10 cellular contexts compared by ENCODE assay signal in genomic region chr19:54035215-54036178, GRCh38. TPM values are rescaled to one million over a fixed set of nuclear protein-coding genes. Genes with fewer than 3 reads are reported as not detected.
DNase-seq lines count a peak whose midpoint lies in the region; TF ChIP-seq lines count a peak whose summit lies in the region.
"Had no signal": no experiment of that assay in that cellular context is flagged by ENCODE, and none has a peak within 500 bp of the region (broad histone marks: within the 10 kb centered on the region; RNA-seq: fewer than 3 reads in every experiment).

No MANE protein-coding gene starts in this region.

- peak overlapping the region; percentile 47 to 62 for H3K4me3 Mint-ChIP-seq in H9

- peak overlapping the region; percentile 94 for H2AFZ ChIP-seq in H9 (ENCODE audit: low read length)

- no peak overlapping the region; the same call in 1 of the 2 replicates for H3K4ac ChIP-seq in H9 (ENCODE audit: low read depth, low read length)

- no peaks in the 10 kb centered on the region for H3K27me3 ChIP-seq in H9 (ENCODE audit: insufficient read depth, low read length)

- no peak overlapping the region for H2BK20ac ChIP-seq in H9 (ENCODE audit: low read depth, low read length, poor library complexity, severe bottlenecking)

- no CpG with 5 or more reads among the region's 4 CpGs for WGBS in H9 (ENCODE audit: extremely low coverage, insufficient read length, low lambda C conversion rate)

- no peaks in the 10 kb centered on the region for H3K9me3 ChIP-seq in H9 (ENCODE audit: control insufficient read depth, low read depth, low read length)

- H3K27ac ChIP-seq in H9 (ENCODE audit: insufficient read length, low read depth, low read length) = peak overlapping the region; percentile 98

- peak overlapping the region; percentile 98 to 100 (median 99) for H3K27ac Mint-ChIP-seq in H9

- H3K14ac ChIP-seq in H9 (ENCODE audit: insufficient read depth, low read length) = no peak overlapping the region

- no peaks in the 10 kb centered on the region for H4K20me1 ChIP-seq in H9 (ENCODE audit: control insufficient read depth, insufficient read depth, insufficient read length)

- no peaks in the 10 kb centered on the region for H3K23me2 ChIP-seq in H9 (ENCODE audit: insufficient read length, low read depth, low read length, poor library complexity, severe bottlenecking)

- H3K4me1 ChIP-seq in H9 (ENCODE audit: insufficient read depth, low read length) = peaks cover 3% of the 10 kb centered on the region

- H3K18ac ChIP-seq in H9 (ENCODE audit: insufficient read length, low read depth, low read length) = peak overlapping the region; percentile 7

- H3T11ph ChIP-seq in H9 (ENCODE audit: low read length) = peak overlapping the region; percentile 72

- H2BK120ac ChIP-seq in H9 (ENCODE audit: low read depth, low read length, poor library complexity, severe bottlenecking) = peak overlapping the region; percentile 61

- H2BK5ac ChIP-seq in H9 (ENCODE audit: insufficient read length, low read length) = peak overlapping the region; percentile 74

- peak overlapping the region; percentile 11 for H2BK12ac ChIP-seq in H9 (ENCODE audit: insufficient read length, low read depth, low read length)

- H3K36me3 Mint-ChIP-seq in H9 (ENCODE audit: insufficient read depth in 1 of 3, low read depth in 3 of 3) = no peaks in the 10 kb centered on the region; a peak in 1 of 7 replicates

- H3K79me2 ChIP-seq in H9 (ENCODE audit: insufficient read depth, low read length) = no peaks in the 10 kb centered on the region

- H2AK5ac ChIP-seq in H9 (ENCODE audit: insufficient read length, low read length) = no peak overlapping the region

- H2BK15ac ChIP-seq in H9 (ENCODE audit: low read depth, low read length) = no peak overlapping the region

- peaks cover 41 to 42% of the 10 kb centered on the region in 2 experiments for H3K4me1 Mint-ChIP-seq in H9

- no peak overlapping the region for H3K9ac ChIP-seq in H9 (ENCODE audit: extremely low read depth, insufficient read length, low read length)

- peaks cover 0 to 5% of the 10 kb centered on the region in 2 experiments; a peak in 1 of 5 replicates for H3K9me3 Mint-ChIP-seq in H9

- H3K79me1 ChIP-seq in H9 (ENCODE audit: insufficient read depth, low read depth, low read length, poor library complexity, severe bottlenecking) = no peaks in the 10 kb centered on the region

- H4K5ac ChIP-seq in H9 (ENCODE audit: insufficient read length, low read depth, low read length) = peak overlapping the region; percentile 89

- no peak for TF ChIP-seq CTCF in H9 (conservative IDR thresholded peaks at IDR 0.05)

- H3K56ac ChIP-seq in H9 (ENCODE audit: insufficient read length, low read depth, low read length) = peak overlapping the region; percentile 91

- H4K91ac ChIP-seq in H9 (ENCODE audit: insufficient read length, low read depth, low read length) = no peak overlapping the region

- no peak overlapping the region for H3K23ac ChIP-seq in H9 (ENCODE audit: insufficient read length, low read depth, low read length)

- DNase-seq in H9 = peak; percentile 77
- peak; percentile 50 for DNase-seq in amniotic stem cell (lab: John Stamatoyannopoulos, UW)
- peak; percentile 89 for DNase-seq in hepatic stellate cell (ENCODE audit: low spot score)
- DNase-seq in stromal cell of bone marrow (ENCODE audit: low read depth) = peak; percentile 90
- DNase-seq in NCI-H69 (lab: John Stamatoyannopoulos, UW) = no peak
- no peak for DNase-seq in NCI-H2081 (lab: John Stamatoyannopoulos, UW)
- no peak for DNase-seq in activated gamma-delta T cell (lab: John Stamatoyannopoulos, UW)
- DNase-seq: NCI-H1048 had no signal

- no peak overlapping the region for H4K8ac ChIP-seq in H9 (replicated peaks; ENCODE audit: insufficient read length, low read depth, low read length)

- peak overlapping the region; percentile 47 for H3K4me2 ChIP-seq in H9 (ENCODE audit: insufficient read depth, insufficient read length, low read length)

- H3K27me3 Mint-ChIP-seq in H9 (ENCODE audit: low read depth) = no peaks in the 10 kb centered on the region; the same call in 1 of the 2 replicates

RNA-seq across cellular contexts. Expression of gene VSTM1, which starts 28.2 kb away (rescaled TPM):
- total RNA-seq in H9 (2021) = 0.48 TPM in 1 of 2 replicates, not detected in the other
- total RNA-seq: left lobe of liver, subcutaneous adipose tissue had no signal

RNA-seq across cellular contexts. Expression of gene CACNG6, which starts 44.1 kb away (rescaled TPM):
- 1.6 and 2.0 TPM in 2 replicates for total RNA-seq in H9 (2021)
- total RNA-seq: left lobe of liver, subcutaneous adipose tissue had no signal

RNA-seq across cellular contexts. Expression of gene TARM1, which starts 45.7 kb away (rescaled TPM):
- not detected in 2 replicates for total RNA-seq in H9 (2021)
- total RNA-seq: left lobe of liver, subcutaneous adipose tissue had no signal

Comparison
In these comparisons a context has a peak if more than half of its experiments do, and no peak if none do; other contexts are left out.
1. DNase-seq: peak in H9 (single experiment), amniotic stem cell (single experiment), hepatic stellate cell (single experiment) and stromal cell of bone marrow (single experiment); none in NCI-H69 (single experiment), NCI-H2081 (0 of 2) and activated gamma-delta T cell (single experiment).